11 cellular contexts compared by ENCODE assay signal in the genomic region with DNA sequence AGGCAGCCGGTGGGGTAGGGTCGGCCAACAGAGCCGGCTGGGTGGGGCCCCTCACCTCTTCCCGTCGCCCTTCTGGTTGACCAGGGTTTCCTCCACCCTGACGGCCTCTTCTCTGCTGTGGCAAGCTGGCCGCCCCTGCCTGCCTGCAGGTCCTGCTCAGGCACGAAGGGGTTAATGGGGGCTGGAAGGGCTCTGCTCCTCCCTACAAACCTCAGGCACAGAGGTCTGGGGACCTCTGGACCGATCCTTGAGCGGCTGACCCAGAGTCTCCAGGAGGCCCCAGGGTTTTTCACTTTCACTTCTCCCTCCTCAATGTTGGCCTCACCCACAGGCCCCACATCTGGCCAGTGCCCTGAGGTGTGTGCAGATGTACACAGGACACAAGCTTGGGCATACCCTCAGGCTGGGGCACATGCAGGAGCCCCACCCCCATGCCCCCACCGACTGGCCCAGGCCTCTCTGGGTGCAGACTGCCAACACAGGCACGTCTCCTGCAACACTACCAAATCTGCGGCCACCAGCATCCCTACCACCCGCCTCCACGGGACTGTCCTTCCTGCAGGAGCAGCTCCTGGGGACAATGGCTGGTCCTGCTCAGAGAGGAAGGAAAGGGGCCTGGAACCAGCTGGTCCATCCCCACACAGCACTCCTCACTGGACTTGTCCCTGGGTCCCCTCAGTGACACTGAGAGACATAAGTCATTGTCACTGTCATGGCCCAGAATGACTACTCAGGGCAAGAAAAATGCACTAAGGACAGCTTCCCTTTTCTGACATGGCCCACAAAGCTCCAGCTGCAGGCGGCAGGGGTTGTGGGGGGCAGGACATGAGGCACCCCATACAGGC. TPM values are rescaled to one million over a fixed set of nuclear protein-coding genes. Genes with fewer than 3 reads are reported as not detected.
A peak's percentile ranks its signal among the peaks of the same experiment; 100 is the strongest.
DNase-seq lines count a peak whose midpoint lies in the region; ATAC-seq and TF ChIP-seq lines count a peak whose summit lies in the region.
"Had no signal": no experiment of that assay in that cellular context is flagged by ENCODE, and none has a peak within 500 bp of the region (broad histone marks: within the 10 kb centered on the region; RNA-seq: fewer than 3 reads in every experiment).

No MANE protein-coding gene starts in this region.

- no peaks in the 10 kb centered on the region for H3K9me3 ChIP-seq in muscle layer of duodenum (ENCODE audit: control insufficient read depth in 1 of 2, low read length in 2 of 2)

- no peak for TF ChIP-seq CTCF in C4-2B (conservative IDR thresholded peaks at IDR 0.05)

- H3K27me3 ChIP-seq in muscle layer of duodenum (ENCODE audit: low read depth, low read length) = peaks cover 43% of the 10 kb centered on the region

- peak overlapping the region; percentile 7 to 37 for H3K4me3 ChIP-seq in muscle layer of duodenum (ENCODE audit: low read depth in 1 of 2, low read length in 2 of 2)

- peak overlapping the region; percentile 36 for H3K27ac ChIP-seq in C4-2B
- H3K27ac ChIP-seq in muscle layer of duodenum (ENCODE audit: low read length) = no peak overlapping the region

- H3K4me1 ChIP-seq in muscle layer of duodenum (ENCODE audit: control insufficient read depth in 1 of 2, insufficient read depth in 2 of 2, low read length in 2 of 2) = peaks cover 0 to 46% of the 10 kb centered on the region in 2 donors

- no peak for ATAC-seq in GM21825 (IDR thresholded peaks at IDR 0.05; ENCODE audit: unreplicated experiment)

- H3K4me3 Mint-ChIP-seq in IgD-negative memory B cell = peak overlapping the region; percentile 54 to 91 (median 79)
- peak overlapping the region; percentile 75 for H3K4me3 Mint-ChIP-seq in activated naive CD8-positive, alpha-beta T cell

- peaks cover 18 to 23% (median 20%) of the 10 kb centered on the region in 3 donors for H3K4me1 Mint-ChIP-seq in IgD-negative memory B cell
- peaks cover 30% of the 10 kb centered on the region for H3K4me1 Mint-ChIP-seq in activated naive CD8-positive, alpha-beta T cell (ENCODE audit: low read depth)

- no peaks in the 10 kb centered on the region for H3K36me3 ChIP-seq in muscle layer of duodenum (ENCODE audit: control insufficient read depth in 1 of 2, insufficient read depth in 2 of 2, low read length in 2 of 2)

- no peaks in the 10 kb centered on the region for H3K36me3 Mint-ChIP-seq in IgD-negative memory B cell
- no peaks in the 10 kb centered on the region for H3K36me3 Mint-ChIP-seq in activated naive CD8-positive, alpha-beta T cell

- peak overlapping the region in 2 of 3 donors; percentile 57 to 73 for H3K27ac Mint-ChIP-seq in IgD-negative memory B cell
- H3K27ac Mint-ChIP-seq in activated naive CD8-positive, alpha-beta T cell = no peak overlapping the region

- H3K27me3 Mint-ChIP-seq in IgD-negative memory B cell = peaks cover 60% of the 10 kb centered on the region
- peaks cover 34% of the 10 kb centered on the region for H3K27me3 Mint-ChIP-seq in activated naive CD8-positive, alpha-beta T cell

- H3K9me3 Mint-ChIP-seq in IgD-negative memory B cell = no peaks in the 10 kb centered on the region
- no peaks in the 10 kb centered on the region for H3K9me3 Mint-ChIP-seq in activated naive CD8-positive, alpha-beta T cell (ENCODE audit: low read depth)

- no peak for DNase-seq in NCI-H1105 treated with DMSO at 0.1 percent for 48 hours (lab: John Stamatoyannopoulos, UW)
- no peak for DNase-seq in occipital lobe (lab: John Stamatoyannopoulos, UW)
- DNase-seq in activated effector memory CD4-positive, alpha-beta T cell treated with anti-CD3 and anti-CD28 coated beads, Interleukin-2, amount 50 U/mL, for 16 hours = no peak
- DNase-seq: GDM1, kidney glomerular epithelial cell, T1000 had no signal

RNA-seq across cellular contexts. Expression of a gene that starts 3.2 kb away (rescaled TPM):
- not detected for polyA plus RNA-seq in IgD-negative memory B cell
- total RNA-seq in occipital lobe = 0.62 TPM

RNA-seq across cellular contexts. Expression of a gene that starts 34.0 kb away (rescaled TPM):
- 2.0 TPM for polyA plus RNA-seq in IgD-negative memory B cell
- total RNA-seq in occipital lobe = 21.8 TPM

RNA-seq across cellular contexts. Expression of a gene that starts 43.1 kb away (rescaled TPM):
- 0.43 TPM for polyA plus RNA-seq in IgD-negative memory B cell
- total RNA-seq in occipital lobe = 167 TPM
